In genomic region chr1:33735624-33736023, GRCh38 we compare ENCODE assay signal across 10 cellular contexts.
A peak's percentile ranks its signal among the peaks of the same experiment; 100 is the strongest.
DNase-seq lines count a peak whose midpoint lies in the region; FAIRE-seq and TF ChIP-seq lines count a peak whose summit lies in the region.
"Had no signal": no experiment of that assay in that cellular context is flagged by ENCODE, and none has a peak within 500 bp of the region (broad histone marks: within the 10 kb centered on the region; RNA-seq: fewer than 3 reads in every experiment).

No MANE protein-coding gene starts in this region.

- no peak overlapping the region for H2AFZ ChIP-seq in neural progenitor cell (replicated peaks)

- no peaks in the 10 kb centered on the region for H4K20me1 ChIP-seq in neural progenitor cell (ENCODE audit: low read depth)

- H3K36me3 Mint-ChIP-seq in neural progenitor cell, result no peaks in the 10 kb centered on the region
- no peaks in the 10 kb centered on the region for H3K36me3 Mint-ChIP-seq in activated T-helper 2 cell treated with anti-CD3 and anti-CD28 coated beads, Interferon-gamma antibody, Interleukin-2, Interleukin-4, amounts not matched to agents 10 μg/mL and 5 μg/mL and 100 μg/mL, durations not matched to agents 14 hours and 24 hours and 36 hours (ENCODE audit: low read depth)

- TF ChIP-seq CTCF in bronchial epithelial cell (IDR thresholded peaks at IDR 0.05; ENCODE audit: insufficient read depth, low read length, severe bottlenecking), result no peak
- peak; percentile 43 for TF ChIP-seq CTCF in neural progenitor cell (IDR thresholded peaks at IDR 0.05)

- H3F3A ChIP-seq in neural progenitor cell (ENCODE audit: low read depth), result no peaks in the 10 kb centered on the region

- H3K4me3 Mint-ChIP-seq in neural progenitor cell, result no peak overlapping the region
- no peak overlapping the region for H3K4me3 Mint-ChIP-seq in activated T-helper 2 cell treated with anti-CD3 and anti-CD28 coated beads, Interferon-gamma antibody, Interleukin-2, Interleukin-4, amounts not matched to agents 10 μg/mL and 5 μg/mL and 100 μg/mL, durations not matched to agents 14 hours and 24 hours and 36 hours (ENCODE audit: low read depth)

- no peak overlapping the region for H3K27ac ChIP-seq in neural progenitor cell

- no peak overlapping the region for H3K9ac ChIP-seq in neural progenitor cell

- no peak overlapping the region for H3K27ac Mint-ChIP-seq in neural progenitor cell
- H3K27ac Mint-ChIP-seq in activated T-helper 2 cell treated with anti-CD3 and anti-CD28 coated beads, Interferon-gamma antibody, Interleukin-2, Interleukin-4, amounts not matched to agents 10 μg/mL and 5 μg/mL and 100 μg/mL, durations not matched to agents 14 hours and 24 hours and 36 hours, result no peak overlapping the region

- H3K27me3 Mint-ChIP-seq in neural progenitor cell (ENCODE audit: insufficient read depth, low read depth), result no peaks in the 10 kb centered on the region
- H3K27me3 Mint-ChIP-seq in activated T-helper 2 cell treated with anti-CD3 and anti-CD28 coated beads, Interferon-gamma antibody, Interleukin-2, Interleukin-4, amounts not matched to agents 10 μg/mL and 5 μg/mL and 100 μg/mL, durations not matched to agents 14 hours and 24 hours and 36 hours (ENCODE audit: low read depth), result no peaks in the 10 kb centered on the region

- no peaks in the 10 kb centered on the region for H3K79me2 ChIP-seq in neural progenitor cell (ENCODE audit: low read depth)

- no peak overlapping the region for H3K4me2 ChIP-seq in neural progenitor cell

- no peak overlapping the region for H3K4me3 ChIP-seq in bronchial epithelial cell (ENCODE audit: low read depth, low read length)
- no peak overlapping the region for H3K4me3 ChIP-seq in neural progenitor cell

- no peaks in the 10 kb centered on the region for H3K9me3 Mint-ChIP-seq in neural progenitor cell
- no peaks in the 10 kb centered on the region for H3K9me3 Mint-ChIP-seq in activated T-helper 2 cell treated with anti-CD3 and anti-CD28 coated beads, Interferon-gamma antibody, Interleukin-2, Interleukin-4, amounts not matched to agents 10 μg/mL and 5 μg/mL and 100 μg/mL, durations not matched to agents 14 hours and 24 hours and 36 hours

- FAIRE-seq in bronchial epithelial cell (lab: Jason Lieb, UNC), result no peak
- FAIRE-seq: A204.1 had no signal

- DNase-seq in DMS79 treated with DMSO at 0.1 percent for 48 hours (lab: John Stamatoyannopoulos, UW) (peak; percentile 10), DMS79 (lab: John Stamatoyannopoulos, UW) (no peak), NCI-H1694 treated with DMSO at 0.1 percent for 48 hours (lab: John Stamatoyannopoulos, UW) (peak; percentile 14), bronchial epithelial cell (ENCODE audit: low read depth) (peak; percentile 5), neural progenitor cell (ENCODE audit: low spot score) (peak; percentile 9), GM19238 (ENCODE audit: insufficient read length, low spot score) (no peak)
- DNase-seq in activated T-helper 2 cell treated with anti-CD3 and anti-CD28 coated beads, Interferon-gamma antibody, Interleukin-2, Interleukin-4, amounts not matched to agents 10 μg/mL and 5 μg/mL and 100 μg/mL, durations not matched to agents 14 hours and 24 hours and 36 hours (ENCODE audit: low spot score), result no peak
- no peak for DNase-seq in activated CD4-positive, alpha-beta T cell treated with anti-CD3 and anti-CD28 coated beads, Interleukin-2, amount 50 U/mL, for 1 hour
- DNase-seq: activated CD4-positive, alpha-beta T cell treated with anti-CD3 and anti-CD28 coated beads, Interleukin-2, amount 50 U/mL, for 48 hours had no signal

- H3K9me3 ChIP-seq in neural progenitor cell (ENCODE audit: low read depth), result no peaks in the 10 kb centered on the region

- no peaks in the 10 kb centered on the region for H3K27me3 ChIP-seq in bronchial epithelial cell (ENCODE audit: control insufficient read depth, insufficient read depth, low read length)
- H3K27me3 ChIP-seq in neural progenitor cell, result no peaks in the 10 kb centered on the region

- H3K36me3 ChIP-seq in bronchial epithelial cell (ENCODE audit: control insufficient read depth, insufficient read depth, low read length), result no peaks in the 10 kb centered on the region
- H3K36me3 ChIP-seq in neural progenitor cell, result no peaks in the 10 kb centered on the region

- intact Hi-C loops in activated T-helper 2 cell treated with anti-CD3 and anti-CD28 coated beads, Interferon-gamma antibody, Interleukin-2, Interleukin-4, amounts not matched to agents 10 μg/mL and 5 μg/mL and 100 μg/mL, durations not matched to agents 14 hours and 24 hours and 36 hours (cut with micrococcal nuclease), result no loop called here

- no peaks in the 10 kb centered on the region for H3K4me1 Mint-ChIP-seq in neural progenitor cell
- no peaks in the 10 kb centered on the region for H3K4me1 Mint-ChIP-seq in activated T-helper 2 cell treated with anti-CD3 and anti-CD28 coated beads, Interferon-gamma antibody, Interleukin-2, Interleukin-4, amounts not matched to agents 10 μg/mL and 5 μg/mL and 100 μg/mL, durations not matched to agents 14 hours and 24 hours and 36 hours (ENCODE audit: low read depth)

- H3K4me1 ChIP-seq in neural progenitor cell, result no peaks in the 10 kb centered on the region

Comparison
In these comparisons a context has a peak if more than half of its experiments do, and no peak if none do; other contexts are left out.
1. DNase-seq: peak in DMS79 treated with DMSO at 0.1 percent for 48 hours (single experiment), NCI-H1694 treated with DMSO at 0.1 percent for 48 hours (single experiment), bronchial epithelial cell (single experiment) and neural progenitor cell (single experiment); none in DMS79 (single experiment), activated T-helper 2 cell treated with anti-CD3 and anti-CD28 coated beads, Interferon-gamma antibody, Interleukin-2, Interleukin-4, amounts not matched to agents 10 μg/mL and 5 μg/mL and 100 μg/mL, durations not matched to agents 14 hours and 24 hours and 36 hours (single experiment), activated CD4-positive, alpha-beta T cell treated with anti-CD3 and anti-CD28 coated beads, Interleukin-2, amount 50 U/mL, for 1 hour (single experiment) and GM19238 (single experiment).